In the genomic region with DNA sequence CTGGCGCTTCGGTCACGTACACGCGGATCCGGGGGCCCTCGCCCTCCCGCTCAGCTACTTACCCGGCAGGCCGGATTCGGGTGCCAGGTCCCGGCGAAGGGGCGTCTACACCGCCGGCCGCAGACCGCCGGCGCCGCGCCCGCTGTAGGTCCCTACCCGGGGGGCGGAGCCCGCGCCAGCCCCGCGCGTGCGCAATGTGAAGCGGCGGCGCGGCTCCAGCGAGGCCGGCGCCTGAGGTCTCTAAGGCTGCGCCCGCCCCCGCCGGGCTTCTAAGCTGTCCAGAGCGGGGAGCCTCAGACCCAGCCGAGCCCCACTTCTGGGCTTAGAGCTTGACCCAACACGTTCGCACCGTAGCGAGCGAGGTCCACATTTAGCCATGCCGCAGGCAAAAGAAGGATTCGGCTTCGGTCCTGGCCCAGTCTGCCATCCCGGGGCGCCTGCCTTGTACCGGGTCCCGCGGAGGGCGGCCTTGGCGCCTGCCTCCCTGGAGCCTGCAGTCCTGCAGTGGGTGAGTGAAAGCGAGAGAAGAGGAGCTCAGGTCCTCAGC, we compare ENCODE assay signal across 8 cellular contexts. TPM values are rescaled to one million over a fixed set of nuclear protein-coding genes. Genes with fewer than 3 reads are reported as not detected.
DNase-seq lines count a peak whose midpoint lies in the region; ATAC-seq and TF ChIP-seq lines count a peak whose summit lies in the region.

ZNF518B (minus strand) TSS at position 172 of the 547 bp plus-strand sequence. CDS start 11,098 bp downstream, outside the sequence.

- peak within 1 kb of the TSS; percentile 77 for H3K27ac Mint-ChIP-seq in T-helper 17 cell

- peak within 1 kb of the TSS; percentile 88 for H3K4me3 Mint-ChIP-seq in T-helper 17 cell

- H3K27me3 ChIP-seq in rectal smooth muscle tissue (ENCODE audit: control insufficient read depth, insufficient read depth, low read length) (peaks cover 9% of the 10 kb centered on the region), uterus (peaks cover 0 to 16% of the 10 kb centered on the region in 2 donors)

- H3K4me1 ChIP-seq in rectal smooth muscle tissue (ENCODE audit: control insufficient read depth, insufficient read depth, low read length) (peaks cover 2% of the 10 kb centered on the region), uterus (no peaks in the 10 kb centered on the region)

- TF ChIP-seq CTCF in uterus (IDR thresholded peaks at IDR 0.05) = no peak

- peaks cover 3% of the 10 kb centered on the region for H3K9me3 ChIP-seq in T-helper 17 cell (ENCODE audit: control insufficient read depth, low read length, poor library complexity, severe bottlenecking)
- no peaks in the 10 kb centered on the region for H3K9me3 ChIP-seq in uterus

- peak; percentile 13 to 48 for TF ChIP-seq POLR2A in uterus (IDR thresholded peaks at IDR 0.05)

- H3K36me3 ChIP-seq in rectal smooth muscle tissue (ENCODE audit: control insufficient read depth, insufficient read depth, low read length) (no peaks in the 10 kb centered on the region), uterus (no peaks in the 10 kb centered on the region)

- peaks cover 7% of the 10 kb centered on the region for H3K4me1 Mint-ChIP-seq in T-helper 17 cell

- DNase-seq in Caki2 (ENCODE audit: low read depth) (peak; percentile 32), T-helper 17 cell (peak; percentile 74 to 81 (median 77)), amniotic stem cell (lab: John Stamatoyannopoulos, UW) (peak; percentile 20), left ventricle myocardium superior (peak; percentile 87), uterus (peak; percentile 30 to 56)

- H3K27me3 Mint-ChIP-seq in T-helper 17 cell = peaks cover 15% of the 10 kb centered on the region

- intact Hi-C loops in left ventricle myocardium superior (cut with micrococcal nuclease) (no loop called here), uterus (cut with DNase I; ENCODE audit: low total_unique reads) (no loop called here)

- ATAC-seq in GM19455 (IDR thresholded peaks at IDR 0.05; ENCODE audit: unreplicated experiment) = peak; percentile 70
- peak; percentile 72 for ATAC-seq in HG03565 (IDR thresholded peaks at IDR 0.05; ENCODE audit: unreplicated experiment)
- ATAC-seq in T-helper 17 cell = peak; percentile 81
- ATAC-seq in left ventricle myocardium superior = peak; percentile 92

- H3K27ac ChIP-seq in rectal smooth muscle tissue (ENCODE audit: low read depth, low read length) (peak within 1 kb of the TSS; percentile 60), uterus (peak within 1 kb of the TSS; percentile 26 to 44)

- peak within 1 kb of the TSS; percentile 75 for H3K4me3 ChIP-seq in rectal smooth muscle tissue (ENCODE audit: low read length)
- peak within 1 kb of the TSS; percentile 27 to 72 for H3K4me3 ChIP-seq in uterus

- peak within 1 kb of the TSS; percentile 33 for H3K9ac ChIP-seq in rectal smooth muscle tissue (ENCODE audit: low read length)

- in situ Hi-C loops in Caki2 (cut with HindIII; ENCODE audit: low pct_unique_long_range_greater_than_20kb, low sequenced_read_pairs) = no loop called here

- H3K36me3 Mint-ChIP-seq in T-helper 17 cell (ENCODE audit: low read depth) = peaks cover under 1% of the 10 kb centered on the region

RNA-seq across cellular contexts. Expression of gene ZNF518B, which starts in this region (rescaled TPM):
- total RNA-seq in Caki2 (2014; rRNA removed; shearing (Covaris generic); ENCODE audit: low replicate concordance) = 3.7 and 4.7 TPM in 2 replicates
- 10 to 100 TPM; 16.2 to 24.2 TPM for total RNA-seq in T-helper 17 cell
- total RNA-seq in left ventricle myocardium superior = 21.8 TPM
- 100 to 1,000 TPM in 1 of 4 donors, 10 to 100 TPM in 3; 13.8 to 105 (median 46.4) TPM for total RNA-seq in uterus

Comparison
In these comparisons a context has a peak if more than half of its experiments do, and no peak if none do; other contexts are left out.
1. Peak in every context shown above with its lines: DNase-seq, ATAC-seq, H3K4me3 ChIP-seq and H3K27ac ChIP-seq.
2. DNase-seq: peak in every context shown above with its lines; median percentile 87 in left ventricle myocardium superior; 77 in T-helper 17 cell; 43 in uterus; 32 in Caki2; 20 in amniotic stem cell.